8 cellular contexts compared by ENCODE assay signal in the genomic region with DNA sequence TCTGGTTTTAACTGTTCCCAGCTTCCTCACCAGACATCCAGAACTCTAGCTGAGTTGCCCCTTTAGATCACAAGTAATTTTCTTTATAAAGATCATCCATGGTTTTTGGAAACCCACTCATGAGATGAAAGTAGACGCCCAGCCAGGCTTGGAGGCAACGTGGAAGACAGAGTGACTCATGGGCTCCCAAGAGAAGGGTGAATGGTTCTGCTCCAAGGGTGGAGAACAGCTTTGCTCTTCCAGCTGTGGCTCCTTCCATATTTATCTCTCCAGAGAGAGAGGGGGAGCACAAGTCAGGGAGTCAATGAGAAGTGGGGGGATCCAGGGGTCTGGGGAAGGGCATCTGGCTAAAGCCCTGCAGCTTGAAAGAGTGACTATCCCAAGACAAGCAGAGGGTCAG. TPM values are rescaled to one million over a fixed set of nuclear protein-coding genes. Genes with fewer than 3 reads are reported as not detected.
"Had no signal": no experiment of that assay in that cellular context is flagged by ENCODE, and none has a peak within 500 bp of the region (broad histone marks: within the 10 kb centered on the region; RNA-seq: fewer than 3 reads in every experiment).

No MANE protein-coding gene starts in this region.

- FAIRE-seq: H1, H54, HTR-8/SVneo had no signal

- DNase-seq: H9, HCEC 1CT, IMR-90 had no signal

- H3K4me3 ChIP-seq: GM23338 had no signal

- ATAC-seq: GM23338 had no signal

- H3K4me2 ChIP-seq: GM23338 had no signal

- H2AFZ ChIP-seq: GM23338 had no signal

RNA-seq across cellular contexts. Expression of gene FAM78B, which starts 13.8 kb away (rescaled TPM):
- total RNA-seq: HT-29 had no signal
